ENCODE assay signal across 13 cellular contexts in the genomic region with DNA sequence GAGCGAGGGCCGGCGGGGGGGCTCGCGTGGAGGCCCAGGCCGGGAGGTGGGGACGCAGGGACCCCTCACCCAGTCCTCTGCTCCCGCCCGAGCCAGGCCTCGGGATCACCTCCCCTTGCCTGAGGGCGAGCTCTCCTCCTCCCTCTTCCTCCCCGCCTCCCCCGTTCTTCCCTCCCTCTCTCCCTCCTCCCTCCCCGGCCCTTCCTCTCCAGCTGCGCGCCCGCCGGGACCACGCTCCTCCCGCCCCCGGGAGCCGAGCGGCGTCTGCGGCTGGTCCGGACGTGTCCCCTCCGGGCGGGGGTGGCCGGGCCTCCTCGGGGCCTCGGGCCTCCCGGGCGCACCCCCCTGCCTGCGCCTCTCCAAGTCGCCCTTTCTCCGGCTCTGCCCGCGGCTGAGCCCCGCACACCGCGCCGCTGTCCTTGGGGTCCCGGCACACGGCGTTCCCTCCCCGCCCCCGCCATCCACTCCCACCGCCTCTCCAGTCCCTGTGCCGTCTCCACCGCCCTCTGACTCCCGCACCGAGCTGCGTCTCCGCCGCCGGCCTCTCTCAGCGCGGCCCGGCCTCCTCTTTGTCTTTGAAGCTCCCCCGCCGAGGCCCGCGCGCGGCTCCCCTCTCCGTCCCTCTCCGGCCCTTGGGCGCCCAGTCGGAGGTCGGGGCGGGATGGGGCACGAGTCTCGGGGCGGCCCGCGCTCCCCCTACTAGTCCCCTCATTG. TPM values are rescaled to one million over a fixed set of nuclear protein-coding genes. Genes with fewer than 3 reads are reported as not detected.
A peak's percentile ranks its signal among the peaks of the same experiment; 100 is the strongest.
DNase-seq lines count a peak whose midpoint lies in the region; ATAC-seq and TF ChIP-seq lines count a peak whose summit lies in the region.
"Had no signal": no experiment of that assay in that cellular context is flagged by ENCODE, and none has a peak within 500 bp of the region (broad histone marks: within the 10 kb centered on the region; RNA-seq: fewer than 3 reads in every experiment).

No MANE protein-coding gene starts in this region.

- H3K4me1 Mint-ChIP-seq in stimulated activated naive B cell treated with anti-CD40 and anti-IgM and Interleukin-4, amounts not matched to agents 10 μg/mL and 1 μg/mL and 100 μg/mL, for 72 hours: peaks cover 2 to 6% of the 10 kb centered on the region in 2 donors

- peak; percentile 38 for DNase-seq in DMS 273 (lab: John Stamatoyannopoulos, UW; ENCODE audit: unreplicated experiment)
- DNase-seq in DMS 273 treated with DMSO at 0.1 percent for 48 hours (lab: John Stamatoyannopoulos, UW): no peak
- peak; percentile 58 to 91 for DNase-seq in NCI-H526 (lab: John Stamatoyannopoulos, UW)
- no peak for DNase-seq in hepatocyte (ENCODE audit: low spot score)
- DNase-seq in stimulated activated naive B cell treated with anti-CD40 and anti-IgM and Interleukin-4, amounts not matched to agents 10 μg/mL and 1 μg/mL and 100 μg/mL, for 72 hours: no peak
- no peak for DNase-seq in SIG-M5 (lab: John Stamatoyannopoulos, UW)
- no peak for DNase-seq in central memory CD4-positive, alpha-beta T cell
- no peak for DNase-seq in prostate gland (ENCODE audit: low spot score)
- DNase-seq: cerebellar nuclear complex, ovary had no signal

- H3K27ac ChIP-seq in hepatocyte (no peak overlapping the region), prostate gland (no peak overlapping the region)
- H3K27ac ChIP-seq: 22Rv1, ovary had no signal

- H3K27me3 ChIP-seq in hepatocyte (peaks cover 89% of the 10 kb centered on the region), prostate gland (replicated peaks; ENCODE audit: insufficient read depth) (peaks cover 69% of the 10 kb centered on the region)
- H3K27me3 ChIP-seq: ovary had no signal

- no peaks in the 10 kb centered on the region for H3K79me2 ChIP-seq in hepatocyte

- H3K27ac Mint-ChIP-seq in stimulated activated naive B cell treated with anti-CD40 and anti-IgM and Interleukin-4, amounts not matched to agents 10 μg/mL and 1 μg/mL and 100 μg/mL, for 72 hours: peak overlapping the region; percentile 47

- no peak for TF ChIP-seq POLR2A in prostate gland (IDR thresholded peaks at IDR 0.05)

- peak overlapping the region; percentile 70 for H3K4me2 ChIP-seq in hepatocyte

- H3K9me3 Mint-ChIP-seq in stimulated activated naive B cell treated with anti-CD40 and anti-IgM and Interleukin-4, amounts not matched to agents 10 μg/mL and 1 μg/mL and 100 μg/mL, for 72 hours: no peaks in the 10 kb centered on the region

- no peaks in the 10 kb centered on the region for H3K9me3 ChIP-seq in hepatocyte (ENCODE audit: low read depth)
- no peaks in the 10 kb centered on the region for H3K9me3 ChIP-seq in prostate gland

- no peak overlapping the region for H3K4me3 Mint-ChIP-seq in stimulated activated naive B cell treated with anti-CD40 and anti-IgM and Interleukin-4, amounts not matched to agents 10 μg/mL and 1 μg/mL and 100 μg/mL, for 72 hours
- H3K4me3 Mint-ChIP-seq: T-helper 1 cell treated with Interleukin-12 subunit alpha and Interleukin-12 subunit beta and Interleukin-4 antibody, amounts not matched to agents 30 μg/mL and 1 μg/mL, for 36 hours had no signal

- H3K9me2 ChIP-seq in hepatocyte (replicated peaks; ENCODE audit: insufficient read depth): no peaks in the 10 kb centered on the region

- WGBS in hepatocyte (ENCODE audit: low lambda C conversion rate, missing lambda C conversion rate): 0% methylated on average over 6 of the region's 77 CpGs
- WGBS in prostate gland: 2% methylated on average over 76 of the region's 77 CpGs

- peaks cover 3 to 9% of the 10 kb centered on the region in 2 donors for H3K36me3 Mint-ChIP-seq in stimulated activated naive B cell treated with anti-CD40 and anti-IgM and Interleukin-4, amounts not matched to agents 10 μg/mL and 1 μg/mL and 100 μg/mL, for 72 hours

- no peak for TF ChIP-seq CTCF in hepatocyte (IDR thresholded peaks at IDR 0.05; ENCODE audit: poor library complexity)
- TF ChIP-seq CTCF in prostate gland (IDR thresholded peaks at IDR 0.05): no peak

- no peaks in the 10 kb centered on the region for H3K36me3 ChIP-seq in hepatocyte (replicated peaks; ENCODE audit: insufficient read depth, low read depth)
- H3K36me3 ChIP-seq in prostate gland: no peaks in the 10 kb centered on the region
- H3K36me3 ChIP-seq: ovary had no signal

- peaks cover 70 to 73% of the 10 kb centered on the region in 2 donors for H3K27me3 Mint-ChIP-seq in stimulated activated naive B cell treated with anti-CD40 and anti-IgM and Interleukin-4, amounts not matched to agents 10 μg/mL and 1 μg/mL and 100 μg/mL, for 72 hours

- H4K20me1 ChIP-seq in hepatocyte (ENCODE audit: insufficient read depth, poor library complexity, severe bottlenecking): no peaks in the 10 kb centered on the region

- no peak for ATAC-seq in stimulated activated naive B cell treated with anti-CD40 and anti-IgM and Interleukin-4, amounts not matched to agents 10 μg/mL and 1 μg/mL and 100 μg/mL, for 72 hours (replicated peaks)

- peak overlapping the region; percentile 49 for H2AFZ ChIP-seq in hepatocyte

- H3K4me3 ChIP-seq in hepatocyte (no peak overlapping the region), prostate gland (no peak overlapping the region)
- H3K4me3 ChIP-seq: ovary had no signal

- H3K4me1 ChIP-seq in hepatocyte (ENCODE audit: insufficient read depth) (peaks cover 5% of the 10 kb centered on the region), prostate gland (replicated peaks) (no peaks in the 10 kb centered on the region)

- intact Hi-C loops in prostate gland (cut with DNase I): no loop called here

RNA-seq across cellular contexts. Expression of gene SOX1, which starts 5.7 kb away (rescaled TPM):
- total RNA-seq in hepatocyte (not detected in 2 replicates), prostate gland (1 to 10 TPM in 1 of 2 donors, not detected in 1; 4.4 TPM)
- 0.07 and 0.11 TPM in 2 replicates for polyA plus RNA-seq in hepatocyte
- total RNA-seq: NCI-H460, ovary had no signal
- polyA plus RNA-seq: ovary had no signal

Comparison
In these comparisons a context has a peak if more than half of its experiments do, and no peak if none do; other contexts are left out.
1. DNase-seq: peak in DMS 273 (single experiment) and NCI-H526 (2 of 2); none in DMS 273 treated with DMSO at 0.1 percent for 48 hours (single experiment), hepatocyte (single experiment), stimulated activated naive B cell treated with anti-CD40 and anti-IgM and Interleukin-4, amounts not matched to agents 10 μg/mL and 1 μg/mL and 100 μg/mL, for 72 hours (single experiment), SIG-M5 (single experiment), central memory CD4-positive, alpha-beta T cell (single experiment) and prostate gland (single experiment).